Comparison of ENCODE assay signal across 9 cellular contexts in genomic region chr11:102318469-102318868, GRCh38. TPM values are rescaled to one million over a fixed set of nuclear protein-coding genes. Genes with fewer than 3 reads are reported as not detected.
DNase-seq lines count a peak whose midpoint lies in the region; ATAC-seq lines count a peak whose summit lies in the region.
"Had no signal": no experiment of that assay in that cellular context is flagged by ENCODE, and none has a peak within 500 bp of the region (broad histone marks: within the 10 kb centered on the region; RNA-seq: fewer than 3 reads in every experiment).

No MANE protein-coding gene starts in this region.

- DNase-seq in RPMI7951 (ENCODE audit: low read depth): peak; percentile 82
- peak; percentile 29 for DNase-seq in astrocyte of the hippocampus (ENCODE audit: low read depth, low spot score)
- DNase-seq in stimulated activated CD4-positive, alpha-beta T cell treated with anti-CD3 and anti-CD28 coated beads, Interleukin-15, amount 100 ng/mL, for 48 hours (ENCODE audit: low read depth in 2 of 2): peak; percentile 43 to 59
- DNase-seq in mucosa of gallbladder (ENCODE audit: low spot score): no peak
- no peak for DNase-seq in iPS-NIHi7 (ENCODE audit: extremely low spot score)
- DNase-seq in SK-N-DZ (ENCODE audit: low spot score): no peak
- DNase-seq: pancreas had no signal

- ATAC-seq in GM18909 (IDR thresholded peaks at IDR 0.05; ENCODE audit: poor library complexity, unreplicated experiment) (peak; percentile 21), HG03139 (IDR thresholded peaks at IDR 0.05; ENCODE audit: unreplicated experiment) (no peak)

RNA-seq across cellular contexts. Expression of gene BIRC3, which starts 1.2 kb away (rescaled TPM):
- total RNA-seq in RPMI7951 (2014; rRNA removed; shearing (Covaris generic)): 4.8 and 9.3 TPM in 2 replicates
- 20.2 TPM for total RNA-seq in mucosa of gallbladder
- polyA plus RNA-seq in SK-N-DZ (2014; cell fraction: cytosol; rRNA removed): not detected in 2 replicates
- polyA plus RNA-seq in SK-N-DZ (2014; cell fraction: nucleus; rRNA removed): not detected in 2 replicates

RNA-seq across cellular contexts. Expression of gene BIRC2, which starts 28.5 kb away (rescaled TPM):
- total RNA-seq in RPMI7951 (2014; rRNA removed; shearing (Covaris generic)): 79.0 and 98.2 TPM in 2 replicates
- total RNA-seq in mucosa of gallbladder: 53.5 TPM
- polyA plus RNA-seq in SK-N-DZ (2014; cell fraction: cytosol; rRNA removed): 12.5 and 22.3 TPM in 2 replicates
- 11.2 and 11.9 TPM in 2 replicates for polyA plus RNA-seq in SK-N-DZ (2014; cell fraction: nucleus; rRNA removed)

Comparison
In these comparisons a context has a peak if more than half of its experiments do, and no peak if none do; other contexts are left out.
1. DNase-seq: peak in RPMI7951 (single experiment), astrocyte of the hippocampus (single experiment) and stimulated activated CD4-positive, alpha-beta T cell treated with anti-CD3 and anti-CD28 coated beads, Interleukin-15, amount 100 ng/mL, for 48 hours (2 of 2); none in mucosa of gallbladder (single experiment), iPS-NIHi7 (single experiment) and SK-N-DZ (single experiment).